Comparison of ENCODE assay signal across 8 cellular contexts in genomic region chr1:43349594-43350306, GRCh38. TPM values are rescaled to one million over a fixed set of nuclear protein-coding genes. Genes with fewer than 3 reads are reported as not detected.
DNase-seq lines count a peak whose midpoint lies in the region; ATAC-seq, FAIRE-seq and TF ChIP-seq lines count a peak whose summit lies in the region.

No MANE protein-coding gene starts in this region.

- H3K4me1 ChIP-seq in K562 (replicated peaks in 1 of 2; ENCODE audit: control insufficient read depth in 2 of 2, insufficient read depth in 2 of 2, low read length in 2 of 2), result peaks cover 10 to 13% of the 10 kb centered on the region in 2 experiments; a peak in 4 of 5 replicates
- no peaks in the 10 kb centered on the region for H3K4me1 ChIP-seq in thymus (ENCODE audit: control insufficient read depth, insufficient read depth, low read length)

- H2AFZ ChIP-seq in K562 (ENCODE audit: low read depth, low read length), result peak overlapping the region; percentile 53

- CTCF ChIA-PET in K562 (lab: Yijun Ruan, JAX; ENCODE audit: low intra/inter-chr PET ratio), result no interaction called here

- H3K9me3 ChIP-seq in K562 (replicated peaks; ENCODE audit: control insufficient read depth, insufficient read depth, low read depth, low read length) (no peaks in the 10 kb centered on the region), thymus (ENCODE audit: control insufficient read depth) (no peaks in the 10 kb centered on the region)

- H3K4me3 Mint-ChIP-seq in activated T-cell treated with anti-CD3 and anti-CD28 coated beads, Interleukin-2, amount 50 U/mL, for 4 hours, result peak overlapping the region; percentile 68

- H3K4me3 ChIP-seq in K562 (no peak overlapping the region), thymus (ENCODE audit: low read length) (no peak overlapping the region)

- POLR2A ChIA-PET in K562 (lab: Yijun Ruan, JAX), result interaction anchor here (1.1 kb wide), 1 partner anchor 9 kb away, joined by 4 read pairs; the partner anchor contains the start of gene CDC20

- WGBS in K562 (ENCODE audit: insufficient coverage, low coverage, missing lambda C conversion rate), result 70% methylated on average over 11 of the region's 11 CpGs
- WGBS in thymus, result 90% methylated on average over 11 of the region's 11 CpGs

- TF ChIP-seq POLR2A in K562 (conservative IDR thresholded peaks at IDR 0.05), result no peak

- no peaks in the 10 kb centered on the region for H3K27me3 Mint-ChIP-seq in activated T-cell treated with anti-CD3 and anti-CD28 coated beads, Interleukin-2, amount 50 U/mL, for 4 hours (ENCODE audit: low read depth)

- H3K9me3 Mint-ChIP-seq in activated T-cell treated with anti-CD3 and anti-CD28 coated beads, Interleukin-2, amount 50 U/mL, for 4 hours, result no peaks in the 10 kb centered on the region

- no peak for FAIRE-seq in K562 (lab: Jason Lieb, UNC)

- H3K4me2 ChIP-seq in K562 (ENCODE audit: insufficient read depth, low read length), result 0 out of 2 replicates have a peak overlapping the region, but pooled peaks have one; percentile 4

- no peaks in the 10 kb centered on the region for H3K9me1 ChIP-seq in K562 (ENCODE audit: control insufficient read depth, insufficient read depth, low read length)

- intact Hi-C loops in K562 (cut with micrococcal nuclease), result no loop called here

- no peaks in the 10 kb centered on the region for H3K27me3 ChIP-seq in K562 (ENCODE audit: control insufficient read depth in 2 of 2, insufficient read depth in 2 of 2, low read length in 2 of 2)
- H3K27me3 ChIP-seq in thymus (ENCODE audit: control insufficient read depth, insufficient read depth), result no peaks in the 10 kb centered on the region

- H3K27ac ChIP-seq in K562 (ENCODE audit: extremely low read depth, low read depth, low read length), result no peak overlapping the region
- H3K27ac ChIP-seq in thymus (ENCODE audit: low read depth), result peak overlapping the region; percentile 74

- H3K4me1 Mint-ChIP-seq in activated T-cell treated with anti-CD3 and anti-CD28 coated beads, Interleukin-2, amount 50 U/mL, for 4 hours (ENCODE audit: low read depth), result peaks cover 6% of the 10 kb centered on the region

- H4K20me1 ChIP-seq in K562 (replicated peaks; ENCODE audit: control insufficient read depth, insufficient read depth, low read length), result no peaks in the 10 kb centered on the region

- TF ChIP-seq CTCF in K562 (IDR thresholded peaks at IDR 0.05 in 2 of 3, conservative IDR thresholded peaks at IDR 0.05 in 1 of 3; ENCODE audit: insufficient read depth in 2 of 3, low read depth in 1 of 3, low read length in 3 of 3), result no peak

- H3K36me3 ChIP-seq in K562 (ENCODE audit: control insufficient read depth, insufficient read depth, low read length) (no peaks in the 10 kb centered on the region), thymus (ENCODE audit: control insufficient read depth, insufficient read depth) (no peaks in the 10 kb centered on the region)

- no peak for ATAC-seq in activated T-cell treated with anti-CD3 and anti-CD28 coated beads, Interleukin-2, amount 50 U/mL, for 4 hours
- ATAC-seq in K562, result no peak

- DNase-seq in activated T-cell treated with anti-CD3 and anti-CD28 coated beads, Interleukin-2, amount 50 U/mL, for 4 hours, result no peak
- no peak for DNase-seq in activated T-cell treated with anti-CD3 and anti-CD28 coated beads, Interleukin-2, amount 50 U/mL, for 1 hour
- no peak for DNase-seq in K562 (ENCODE audit: extremely low read depth in 1 of 4, low spot score in 3 of 4)
- peak; percentile 31 for DNase-seq in kidney glomerular epithelial cell (lab: John Stamatoyannopoulos, UW)
- DNase-seq in GDM1 (lab: John Stamatoyannopoulos, UW), result no peak
- DNase-seq in activated CD4-positive, CD25-positive, alpha-beta regulatory T cell (lab: John Stamatoyannopoulos, UW), result no peak
- DNase-seq in NCI-H748 (lab: John Stamatoyannopoulos, UW; ENCODE audit: unreplicated experiment), result no peak

- no peak overlapping the region for H3K9ac ChIP-seq in K562 (ENCODE audit: insufficient read depth in 1 of 2, low read depth in 2 of 2, low read length in 2 of 2)

- no peaks in the 10 kb centered on the region for H3K79me2 ChIP-seq in K562 (ENCODE audit: control insufficient read depth, insufficient read depth, low read length)

- TF ChIP-seq EP300 in K562 (IDR thresholded peaks at IDR 0.05; ENCODE audit: low read length), result no peak

- no TSS peak for BruUV-seq in K562 (replicated peaks; lab: Mats Ljungman, UMichigan)

- in situ Hi-C loops in K562 (cut with MboI), result no loop called here

- no peaks in the 10 kb centered on the region for H3K36me3 Mint-ChIP-seq in activated T-cell treated with anti-CD3 and anti-CD28 coated beads, Interleukin-2, amount 50 U/mL, for 4 hours (ENCODE audit: insufficient read depth)

- TF ChIP-seq RAD21 in K562 (CRISPR knock-in tag; conservative IDR thresholded peaks at IDR 0.05 in 1 of 2, IDR thresholded peaks at IDR 0.05 in 1 of 2), result no peak

RNA-seq across cellular contexts. Expression of gene CDC20, which starts 9.0 kb away (rescaled TPM):
- 10 to 100 TPM; 47.3 to 70.1 (median 60.3) TPM for total RNA-seq in activated T-cell treated with anti-CD3 and anti-CD28 coated beads, Interleukin-2, amount 50 U/mL, for 4 hours
- total RNA-seq in K562 (2011; cell fraction: chromatin; rRNA removed; ENCODE audit: low replicate concordance), result 81.3 and 180 TPM in 2 replicates
- 147 and 157 TPM in 2 replicates for total RNA-seq in K562 (2011; cell fraction: nucleolus; rRNA removed)
- 103 and 116 TPM in 2 replicates for total RNA-seq in K562 (2011; cell fraction: nucleoplasm; rRNA removed)
- total RNA-seq in K562 (2014; rRNA removed) (183 and 244 TPM in 2 replicates), K562 (2014; rRNA removed; fragmentation: Illumina TruSeq; extraction: Trizol) (94.5 and 106 TPM in 2 replicates), K562 (2015; rRNA removed; fragmentation: Illumina TruSeq; extraction: Trizol) (121 and 131 TPM in 2 replicates), K562 (2021) (212 and 224 TPM in 2 replicates)
- polyA plus RNA-seq in K562 (2011; rRNA removed) (92.8 and 173 TPM in 2 replicates), K562 (2014; fragmentation: Illumina TruSeq; extraction: Trizol) (178 and 197 TPM in 2 replicates), K562 (2014; fragmentation: Nextera tagmentation; extraction: Ambion mirVana) (10 to 100 TPM; 45.2 to 70.6 TPM), K562 (2014; rRNA removed) (141 and 146 TPM in 2 replicates), thymus (14.1 TPM)
- 185 and 280 TPM in 2 replicates for polyA plus RNA-seq in K562 (2011; cell fraction: cytosol; rRNA removed)
- polyA plus RNA-seq in K562 (2011; cell fraction: nucleus; rRNA removed), result 254 and 290 TPM in 2 replicates
- polyA plus RNA-seq in K562 (2012), result 207 and 277 TPM in 2 replicates
- polyA minus RNA-seq in K562 (2011; rRNA and poly(A)+ RNA removed), result 115 and 154 TPM in 2 replicates
- 157 and 191 TPM in 2 replicates for polyA minus RNA-seq in K562 (2011; cell fraction: cytosol; rRNA and poly(A)+ RNA removed)
- polyA minus RNA-seq in K562 (2011; cell fraction: nucleus; rRNA and poly(A)+ RNA removed), result 40.5 and 60.9 TPM in 2 replicates

RNA-seq across cellular contexts. Expression of gene MPL, which starts 12.1 kb away (rescaled TPM):
- not detected for total RNA-seq in activated T-cell treated with anti-CD3 and anti-CD28 coated beads, Interleukin-2, amount 50 U/mL, for 4 hours
- total RNA-seq in K562 (2011; cell fraction: chromatin; rRNA removed; ENCODE audit: low replicate concordance), result not detected in 2 replicates
- not detected in 2 replicates for total RNA-seq in K562 (2011; cell fraction: nucleolus; rRNA removed)
- total RNA-seq in K562 (2011; cell fraction: nucleoplasm; rRNA removed), result not detected in 2 replicates
- total RNA-seq in K562 (2014; rRNA removed) (not detected in 2 replicates), K562 (2014; rRNA removed; fragmentation: Illumina TruSeq; extraction: Trizol) (not detected in 2 replicates), K562 (2015; rRNA removed; fragmentation: Illumina TruSeq; extraction: Trizol) (not detected in 2 replicates), K562 (2021) (not detected in 2 replicates)
- polyA plus RNA-seq in K562 (2011; rRNA removed) (not detected in 2 replicates), K562 (2014; fragmentation: Illumina TruSeq; extraction: Trizol) (not detected in 2 replicates), K562 (2014; fragmentation: Nextera tagmentation; extraction: Ambion mirVana) (not detected), K562 (2014; rRNA removed) (not detected in 2 replicates), thymus (0.02 TPM)
- not detected in 2 replicates for polyA plus RNA-seq in K562 (2011; cell fraction: cytosol; rRNA removed)
- not detected in 2 replicates for polyA plus RNA-seq in K562 (2011; cell fraction: nucleus; rRNA removed)
- not detected in 2 replicates for polyA plus RNA-seq in K562 (2012)
- not detected in 2 replicates for polyA minus RNA-seq in K562 (2011; rRNA and poly(A)+ RNA removed)
- not detected in 2 replicates for polyA minus RNA-seq in K562 (2011; cell fraction: cytosol; rRNA and poly(A)+ RNA removed)
- not detected in 2 replicates for polyA minus RNA-seq in K562 (2011; cell fraction: nucleus; rRNA and poly(A)+ RNA removed)

RNA-seq across cellular contexts. Expression of gene ELOVL1, which starts 18.1 kb away (rescaled TPM):
- total RNA-seq in activated T-cell treated with anti-CD3 and anti-CD28 coated beads, Interleukin-2, amount 50 U/mL, for 4 hours, result 10 to 100 TPM; 91.4 to 99.8 (median 92.8) TPM
- total RNA-seq in K562 (2011; cell fraction: chromatin; rRNA removed; ENCODE audit: low replicate concordance), result 99.9 and 173 TPM in 2 replicates
- 189 and 197 TPM in 2 replicates for total RNA-seq in K562 (2011; cell fraction: nucleolus; rRNA removed)
- total RNA-seq in K562 (2011; cell fraction: nucleoplasm; rRNA removed), result 151 and 160 TPM in 2 replicates
- total RNA-seq in K562 (2014; rRNA removed) (53.4 and 73.1 TPM in 2 replicates), K562 (2014; rRNA removed; fragmentation: Illumina TruSeq; extraction: Trizol) (48.1 and 51.0 TPM in 2 replicates), K562 (2015; rRNA removed; fragmentation: Illumina TruSeq; extraction: Trizol) (65.3 and 66.6 TPM in 2 replicates), K562 (2021) (66.8 and 73.2 TPM in 2 replicates)
- polyA plus RNA-seq in K562 (2011; rRNA removed) (157 and 159 TPM in 2 replicates), K562 (2014; fragmentation: Illumina TruSeq; extraction: Trizol) (108 and 120 TPM in 2 replicates), K562 (2014; fragmentation: Nextera tagmentation; extraction: Ambion mirVana) (100 to 1,000 TPM in 1 of 2 experiments, 10 to 100 TPM in 1; 70.3 to 147 TPM), K562 (2014; rRNA removed) (74.0 and 82.4 TPM in 2 replicates), thymus (44.8 TPM)
- 165 and 200 TPM in 2 replicates for polyA plus RNA-seq in K562 (2011; cell fraction: cytosol; rRNA removed)
- 181 and 189 TPM in 2 replicates for polyA plus RNA-seq in K562 (2011; cell fraction: nucleus; rRNA removed)
- polyA plus RNA-seq in K562 (2012), result 78.5 and 117 TPM in 2 replicates
- polyA minus RNA-seq in K562 (2011; rRNA and poly(A)+ RNA removed), result 50.4 and 62.9 TPM in 2 replicates
- polyA minus RNA-seq in K562 (2011; cell fraction: cytosol; rRNA and poly(A)+ RNA removed), result 24.4 and 41.4 TPM in 2 replicates
- 19.5 and 32.4 TPM in 2 replicates for polyA minus RNA-seq in K562 (2011; cell fraction: nucleus; rRNA and poly(A)+ RNA removed)

RNA-seq across cellular contexts. Expression of gene MED8, which starts 39.9 kb away (rescaled TPM):
- 10 to 100 TPM; 49.8 to 59.1 (median 50.4) TPM for total RNA-seq in activated T-cell treated with anti-CD3 and anti-CD28 coated beads, Interleukin-2, amount 50 U/mL, for 4 hours
- 84.8 and 86.1 TPM in 2 replicates for total RNA-seq in K562 (2011; cell fraction: chromatin; rRNA removed; ENCODE audit: low replicate concordance)
- 36.7 and 38.5 TPM in 2 replicates for total RNA-seq in K562 (2011; cell fraction: nucleolus; rRNA removed)
- 68.3 and 88.3 TPM in 2 replicates for total RNA-seq in K562 (2011; cell fraction: nucleoplasm; rRNA removed)
- total RNA-seq in K562 (2014; rRNA removed) (51.5 and 51.7 TPM in 2 replicates), K562 (2014; rRNA removed; fragmentation: Illumina TruSeq; extraction: Trizol) (52.7 and 56.4 TPM in 2 replicates), K562 (2015; rRNA removed; fragmentation: Illumina TruSeq; extraction: Trizol) (51.7 and 52.1 TPM in 2 replicates), K562 (2021) (57.7 and 60.7 TPM in 2 replicates)
- polyA plus RNA-seq in K562 (2011; rRNA removed) (23.0 and 30.9 TPM in 2 replicates), K562 (2014; fragmentation: Illumina TruSeq; extraction: Trizol) (55.3 and 60.3 TPM in 2 replicates), K562 (2014; fragmentation: Nextera tagmentation; extraction: Ambion mirVana) (100 to 1,000 TPM; 104 to 120 TPM), K562 (2014; rRNA removed) (32.3 and 37.6 TPM in 2 replicates), thymus (32.3 TPM)
- 19.9 and 32.8 TPM in 2 replicates for polyA plus RNA-seq in K562 (2011; cell fraction: cytosol; rRNA removed)
- 44.6 and 77.2 TPM in 2 replicates for polyA plus RNA-seq in K562 (2011; cell fraction: nucleus; rRNA removed)
- polyA plus RNA-seq in K562 (2012), result 57.3 and 73.4 TPM in 2 replicates
- polyA minus RNA-seq in K562 (2011; rRNA and poly(A)+ RNA removed), result 25.5 and 32.5 TPM in 2 replicates
- 13.7 and 19.7 TPM in 2 replicates for polyA minus RNA-seq in K562 (2011; cell fraction: cytosol; rRNA and poly(A)+ RNA removed)
- 20.7 and 50.4 TPM in 2 replicates for polyA minus RNA-seq in K562 (2011; cell fraction: nucleus; rRNA and poly(A)+ RNA removed)

RNA-seq across cellular contexts. Expression of gene SZT2, which starts 39.9 kb away (rescaled TPM):
- 10 to 100 TPM; 37.1 to 44.2 (median 39.5) TPM for total RNA-seq in activated T-cell treated with anti-CD3 and anti-CD28 coated beads, Interleukin-2, amount 50 U/mL, for 4 hours
- total RNA-seq in K562 (2011; cell fraction: chromatin; rRNA removed; ENCODE audit: low replicate concordance), result 328 and 537 TPM in 2 replicates
- total RNA-seq in K562 (2011; cell fraction: nucleolus; rRNA removed), result 162 and 172 TPM in 2 replicates
- 193 and 226 TPM in 2 replicates for total RNA-seq in K562 (2011; cell fraction: nucleoplasm; rRNA removed)
- total RNA-seq in K562 (2014; rRNA removed), result 9.2 and 11.5 TPM in 2 replicates
- 12.8 and 14.5 TPM in 2 replicates for total RNA-seq in K562 (2014; rRNA removed; fragmentation: Illumina TruSeq; extraction: Trizol)
- total RNA-seq in K562 (2015; rRNA removed; fragmentation: Illumina TruSeq; extraction: Trizol), result 14.4 and 15.8 TPM in 2 replicates
- 27.0 and 31.0 TPM in 2 replicates for total RNA-seq in K562 (2021)
- polyA plus RNA-seq in K562 (2011; rRNA removed), result 9.1 and 14.4 TPM in 2 replicates
- polyA plus RNA-seq in K562 (2011; cell fraction: cytosol; rRNA removed), result 5.5 and 7.0 TPM in 2 replicates
- polyA plus RNA-seq in K562 (2011; cell fraction: nucleus; rRNA removed), result 89.3 and 112 TPM in 2 replicates
- polyA plus RNA-seq in K562 (2012), result 12.1 and 24.7 TPM in 2 replicates
- 14.7 and 15.1 TPM in 2 replicates for polyA plus RNA-seq in K562 (2014; fragmentation: Illumina TruSeq; extraction: Trizol)
- polyA plus RNA-seq in K562 (2014; fragmentation: Nextera tagmentation; extraction: Ambion mirVana), result 1 to 10 TPM in 1 of 2 experiments, under 1 TPM in 1; 0.88 to 1.3 TPM
- polyA plus RNA-seq in K562 (2014; rRNA removed), result 16.7 and 18.4 TPM in 2 replicates
- polyA minus RNA-seq in K562 (2011; rRNA and poly(A)+ RNA removed), result 54.3 and 67.1 TPM in 2 replicates
- 8.7 and 15.7 TPM in 2 replicates for polyA minus RNA-seq in K562 (2011; cell fraction: cytosol; rRNA and poly(A)+ RNA removed)
- 52.0 and 88.4 TPM in 2 replicates for polyA minus RNA-seq in K562 (2011; cell fraction: nucleus; rRNA and poly(A)+ RNA removed)
- 19.9 TPM for polyA plus RNA-seq in thymus
